In genomic region chr17:63853260-63853659, GRCh38 we compare ENCODE assay signal across 1 cellular context.
A peak's percentile ranks its signal among the peaks of the same experiment; 100 is the strongest.
TF ChIP-seq lines count a peak whose summit lies in the region.

No MANE protein-coding gene starts in this region.

TF ChIP-seq in HepG2, 621 proteins besides CTCF, POLR2A, EP300 and RAD21:
- TF ChIP-seq HOXA7 (CRISPR knock-in tag; IDR thresholded peaks at IDR 0.05), result no peak
- peak; percentile 90 for TF ChIP-seq ZNF121 (CRISPR knock-in tag; IDR thresholded peaks at IDR 0.05)
- TF ChIP-seq ARHGAP35 (CRISPR knock-in tag; IDR thresholded peaks at IDR 0.05; ENCODE audit: borderline replicate concordance), result no peak
- TF ChIP-seq ZSCAN31 (CRISPR knock-in tag; IDR thresholded peaks at IDR 0.05; ENCODE audit: low read depth), result no peak
- no peak for TF ChIP-seq SATB2 (CRISPR knock-in tag; IDR thresholded peaks at IDR 0.05)
- no peak for TF ChIP-seq CC2D1A (CRISPR knock-in tag; IDR thresholded peaks at IDR 0.05)
- no peak for TF ChIP-seq ZNF598 (CRISPR knock-in tag; IDR thresholded peaks at IDR 0.05; ENCODE audit: borderline replicate concordance)
- peak; percentile 8; the same call in 1 of the 2 replicates for TF ChIP-seq ZNF770 (CRISPR knock-in tag; IDR thresholded peaks at IDR 0.05)
TF ChIP-seq in HepG2: peak in this region for 2.
